In the genomic region with DNA sequence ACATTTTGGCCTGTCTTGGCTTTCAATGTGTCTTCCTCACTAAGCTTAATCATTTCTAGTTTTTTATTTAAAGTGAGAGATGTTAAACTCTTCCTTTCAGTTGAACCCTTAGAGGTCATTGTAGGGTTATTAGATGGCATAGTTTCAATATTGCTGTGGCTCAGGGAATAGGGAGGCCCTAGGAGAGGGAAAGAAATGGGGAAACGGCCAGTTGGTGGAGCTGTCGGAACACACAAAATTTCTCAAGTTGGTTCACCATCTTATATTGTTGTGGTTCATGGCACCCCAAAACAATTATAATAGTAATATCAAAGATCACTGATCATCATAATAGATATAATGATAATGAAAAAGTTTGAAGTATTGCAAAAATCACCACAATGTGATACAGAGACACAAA, we compare ENCODE assay signal across 16 cellular contexts. TPM values are rescaled to one million over a fixed set of nuclear protein-coding genes. Genes with fewer than 3 reads are reported as not detected.
DNase-seq lines count a peak whose midpoint lies in the region; ATAC-seq and TF ChIP-seq lines count a peak whose summit lies in the region.
"Had no signal": no experiment of that assay in that cellular context is flagged by ENCODE, and none has a peak within 500 bp of the region (broad histone marks: within the 10 kb centered on the region; RNA-seq: fewer than 3 reads in every experiment).

No MANE protein-coding gene starts in this region.

- peak; percentile 44; the same call in 1 of the 2 replicates for TF ChIP-seq RAD21 in SK-N-SH (IDR thresholded peaks at IDR 0.05; ENCODE audit: low read length)

- no peak overlapping the region for H2AFZ ChIP-seq in SK-N-SH (ENCODE audit: low read depth)

- H3K36me3 ChIP-seq in SK-N-SH (replicated peaks in 1 of 2; ENCODE audit: control insufficient read depth in 1 of 2, insufficient read depth in 2 of 2, low read length in 1 of 2), result no peaks in the 10 kb centered on the region

- H3K4me1 ChIP-seq in SK-N-SH (ENCODE audit: control insufficient read depth in 1 of 2, insufficient read depth in 2 of 2, low read depth in 1 of 2, low read length in 1 of 2), result no peaks in the 10 kb centered on the region

- H4K20me1 ChIP-seq in SK-N-SH (ENCODE audit: insufficient read depth), result no peaks in the 10 kb centered on the region

- H3K27ac Mint-ChIP-seq in WTC11, result no peak overlapping the region
- no peak overlapping the region for H3K27ac Mint-ChIP-seq in progenitor cell of endocrine pancreas
- H3K27ac Mint-ChIP-seq: activated naive CD4-positive, alpha-beta T cell treated with anti-CD3 and anti-CD28 coated beads, Interleukin-2, amount 50 U/mL, for 72 hours; brain; nephron had no signal

- CTCF ChIA-PET in SK-N-SH (lab: Yijun Ruan, JAX) (interaction anchor here (1.2 to 1.5 kb wide), 5 partner anchors 10 to 480 kb away, joined by 3 to 6 read pairs (median 4); no protein-coding TSS in a partner anchor), WTC11 (lab: Charles Lee) (interaction anchor here (1.1 kb wide), 1 partner anchor 453 kb away, joined by 5 read pairs; no protein-coding TSS in a partner anchor)

- no peak for TF ChIP-seq CTCF in SK-N-SH (IDR thresholded peaks at IDR 0.05)
- no peak for TF ChIP-seq CTCF in WTC11 (IDR thresholded peaks at IDR 0.05)
- peak; percentile 38 for TF ChIP-seq CTCF in progenitor cell of endocrine pancreas (IDR thresholded peaks at IDR 0.05; ENCODE audit: unreplicated experiment)

- no peaks in the 10 kb centered on the region for H3K36me3 Mint-ChIP-seq in WTC11
- H3K36me3 Mint-ChIP-seq in progenitor cell of endocrine pancreas (ENCODE audit: insufficient read depth), result no peaks in the 10 kb centered on the region

- H3K27me3 Mint-ChIP-seq in WTC11 (ENCODE audit: low read depth), result peaks cover 10% of the 10 kb centered on the region
- peaks cover 4% of the 10 kb centered on the region for H3K27me3 Mint-ChIP-seq in progenitor cell of endocrine pancreas
- H3K27me3 Mint-ChIP-seq: brain had no signal

- H3K27ac ChIP-seq in SK-N-SH (ENCODE audit: low read depth in 2 of 2, low read length in 1 of 2), result no peak overlapping the region
- H3K27ac ChIP-seq in substantia nigra (ENCODE audit: low read depth, low read length, poor library complexity, severe bottlenecking), result no peak overlapping the region
- H3K27ac ChIP-seq: dorsolateral prefrontal cortex had no signal

- H3K9me3 Mint-ChIP-seq in WTC11 (peaks cover 21% of the 10 kb centered on the region), progenitor cell of endocrine pancreas (ENCODE audit: low read depth) (peaks cover 8% of the 10 kb centered on the region)

- no peaks in the 10 kb centered on the region for H3K27me3 ChIP-seq in SK-N-SH (ENCODE audit: insufficient read depth)
- H3K27me3 ChIP-seq: dorsolateral prefrontal cortex had no signal

- no peaks in the 10 kb centered on the region for H3K79me2 ChIP-seq in SK-N-SH (ENCODE audit: insufficient read depth)

- POLR2A ChIA-PET in SK-N-SH (lab: Yijun Ruan, JAX), result no interaction called here
- POLR2A ChIA-PET in WTC11 (lab: Charles Lee), result no interaction called here

- 18% methylated on average over 2 of the region's 2 CpGs for WGBS in SK-N-SH (ENCODE audit: low lambda C conversion rate)

- no peak overlapping the region for H3K4me2 ChIP-seq in SK-N-SH

- H3K9ac ChIP-seq in SK-N-SH, result no peak overlapping the region

- H3K4me1 Mint-ChIP-seq in WTC11 (peaks cover 6% of the 10 kb centered on the region), progenitor cell of endocrine pancreas (ENCODE audit: low read depth) (no peaks in the 10 kb centered on the region)
- H3K4me1 Mint-ChIP-seq: nephron had no signal

- no peaks in the 10 kb centered on the region for H3F3A ChIP-seq in SK-N-SH (replicated peaks; ENCODE audit: insufficient read depth)

- DNase-seq in SK-N-SH, result no peak
- peak; percentile 15 for DNase-seq in MV-4-11 (lab: John Stamatoyannopoulos, UW)
- DNase-seq in WTC11 (ENCODE audit: low spot score), result peak; percentile 52
- DNase-seq in progenitor cell of endocrine pancreas (ENCODE audit: low spot score, unreplicated experiment), result no peak
- DNase-seq in midbrain (lab: John Stamatoyannopoulos, UW), result no peak
- no peak for DNase-seq in substantia nigra (lab: John Stamatoyannopoulos, UW)
- DNase-seq: activated T-cell treated with anti-CD3 and anti-CD28 coated beads for 4 hours, dorsolateral prefrontal cortex, HCEC 1CT, NCI-H446, OCI-M1 had no signal

- ATAC-seq in SK-N-SH treated with all-trans-retinoic acid at 6 μM for 48 hours (no peak), WTC11 (peak; percentile 74), HG02623 (IDR thresholded peaks at IDR 0.05; ENCODE audit: unreplicated experiment) (no peak)
- ATAC-seq: activated naive CD4-positive, alpha-beta T cell treated with anti-CD3 and anti-CD28 coated beads, Interleukin-2, amount 50 U/mL, for 72 hours had no signal

- H3K4me3 Mint-ChIP-seq in WTC11 (no peak overlapping the region), progenitor cell of endocrine pancreas (ENCODE audit: low read depth) (no peak overlapping the region)
- H3K4me3 Mint-ChIP-seq: brain, nephron had no signal

- H3K9me2 ChIP-seq in SK-N-SH, result no peaks in the 10 kb centered on the region

- H3K4me3 ChIP-seq in SK-N-SH (ENCODE audit: low read depth in 2 of 2, low read length in 1 of 2), result no peak overlapping the region
- H3K4me3 ChIP-seq: dorsolateral prefrontal cortex had no signal

- no peaks in the 10 kb centered on the region for H3K9me3 ChIP-seq in SK-N-SH

- TF ChIP-seq EP300 in SK-N-SH (IDR thresholded peaks at IDR 0.05; ENCODE audit: borderline replicate concordance in 1 of 2, low read depth in 1 of 2, low read length in 1 of 2), result no peak

TF ChIP-seq in SK-N-SH, 30 proteins besides CTCF, POLR2A, EP300 and RAD21 (continues in another document):
- TF ChIP-seq MXI1 (IDR thresholded peaks at IDR 0.05; ENCODE audit: low read depth, low read length) (no peak), TEAD4 (IDR thresholded peaks at IDR 0.05; ENCODE audit: borderline replicate concordance, insufficient read depth) (no peak), GATA2 (CRISPR knock-in tag; IDR thresholded peaks at IDR 0.05) (no peak), FOXJ3 (CRISPR knock-in tag; IDR thresholded peaks at IDR 0.05) (no peak)

TF ChIP-seq in SK-N-SH treated with all-trans-retinoic acid at 6 μM for 48 hours, 23 proteins besides CTCF, POLR2A, EP300 and RAD21 (continues in another document):
- TF ChIP-seq ISL1 (CRISPR knock-in tag; IDR thresholded peaks at IDR 0.05) (no peak), ZNF70 (CRISPR knock-in tag; IDR thresholded peaks at IDR 0.05) (no peak), OSR1 (CRISPR knock-in tag; IDR thresholded peaks at IDR 0.05) (no peak), ZFP3 (CRISPR knock-in tag; IDR thresholded peaks at IDR 0.05) (no peak), ARNTL (CRISPR knock-in tag; IDR thresholded peaks at IDR 0.05; ENCODE audit: borderline replicate concordance, low read depth) (no peak), POU6F1 (CRISPR knock-in tag; IDR thresholded peaks at IDR 0.05; ENCODE audit: borderline replicate concordance, low read depth) (no peak), PPARA (CRISPR knock-in tag; IDR thresholded peaks at IDR 0.05; ENCODE audit: borderline replicate concordance) (no peak), ZFP30 (CRISPR knock-in tag; IDR thresholded peaks at IDR 0.05) (no peak), TCF4 (CRISPR knock-in tag; IDR thresholded peaks at IDR 0.05; ENCODE audit: borderline replicate concordance) (no peak)

TF ChIP-seq in WTC11, 78 proteins besides CTCF, POLR2A, EP300 and RAD21 (continues in another document):
- TF ChIP-seq ARID4B (CRISPR knock-in tag; IDR thresholded peaks at IDR 0.05; ENCODE audit: borderline replicate concordance), result no peak

RNA-seq across cellular contexts. Expression of gene KAZN, which starts 31.4 kb away (rescaled TPM):
- 6.8 and 7.7 TPM in 2 replicates for polyA plus RNA-seq in SK-N-SH (2012; rRNA removed)
- polyA plus RNA-seq in SK-N-SH (2012; cell fraction: cytosol; rRNA removed), result 5.9 and 6.6 TPM in 2 replicates
- 16.0 and 17.3 TPM in 2 replicates for polyA plus RNA-seq in SK-N-SH (2012; cell fraction: nucleus; rRNA removed)
- total RNA-seq in WTC11 (2021) (13.7 to 19.9 TPM (median 16.2 TPM) in 3 replicates), progenitor cell of endocrine pancreas (12.9 and 14.6 TPM in 2 replicates)

Comparison
In these comparisons a context has a peak if more than half of its experiments do, and no peak if none do; other contexts are left out.
1. DNase-seq: peak in MV-4-11 (single experiment) and WTC11 (single experiment); none in SK-N-SH (single experiment), progenitor cell of endocrine pancreas (single experiment), midbrain (single experiment) and substantia nigra (0 of 49).